In genomic region chr2:111225871-111226270, GRCh38 we compare ENCODE assay signal across 22 cellular contexts.
"Had no signal": no experiment of that assay in that cellular context is flagged by ENCODE, and none has a peak within 500 bp of the region (broad histone marks: within the 10 kb centered on the region; RNA-seq: fewer than 3 reads in every experiment).

No MANE protein-coding gene starts in this region.

- H3K36me3 ChIP-seq: stomach had no signal

- H3K27me3 ChIP-seq: hepatocyte, stomach, testis had no signal

- H3K27ac ChIP-seq: dorsolateral prefrontal cortex, hepatocyte, stomach, testis had no signal

- DNase-seq: activated CD4-positive, alpha-beta T cell treated with anti-CD3 and anti-CD28 coated beads for 36 hours; activated CD8-positive, alpha-beta memory T cell treated with anti-CD3 and anti-CD28 coated beads, Interleukin-2, amount 50 U/mL, for 48 hours; activated CD8-positive, alpha-beta T cell treated with anti-CD3 and anti-CD28 coated beads, Interleukin-2, amount 10 ng/mL, durations not matched to agents 7 days and 5 days; activated naive CD8-positive, alpha-beta T cell treated with anti-CD3 and anti-CD28 coated beads, Interleukin-2, amount 10 ng/mL, durations not matched to agents 7 days and 5 days; activated T-cell treated with anti-CD3 and anti-CD28 coated beads, Interleukin-2, amount 50 U/mL, for 72 hours; anterior cingulate cortex; dorsolateral prefrontal cortex; endodermal cell; erythroblast; islet precursor cell; nucleus accumbens; posterior cingulate gyrus; right cardiac atrium; SK-N-SH; small intestine; stimulated activated CD4-positive, alpha-beta T cell treated with anti-CD3 and anti-CD28 coated beads, Interleukin-4, amount 100 ng/mL, for 4 hours; stimulated activated CD8-positive, alpha-beta memory T cell treated with anti-CD3 and anti-CD28 coated beads, Interleukin-4, amount 100 ng/mL, for 48 hours; stomach; T-helper 1 cell; testis had no signal

- H3K4me2 ChIP-seq: hepatocyte, SK-N-SH had no signal

- FAIRE-seq: small intestine had no signal

- H3K4me3 ChIP-seq: dorsolateral prefrontal cortex, hepatocyte, stomach, testis had no signal

- ATAC-seq: activated CD4-positive, alpha-beta T cell treated with anti-CD3 and anti-CD28 coated beads for 36 hours; activated CD8-positive, alpha-beta T cell treated with anti-CD3 and anti-CD28 coated beads, Interleukin-2, amount 10 ng/mL, durations not matched to agents 7 days and 5 days; activated T-cell treated with anti-CD3 and anti-CD28 coated beads, Interleukin-2, amount 50 U/mL, for 72 hours; natural killer cell treated with Interleukin-12 subunit alpha and Interleukin-12 subunit beta and Interleukin-15 and Interleukin-18, amount 100 ng/mL, for 72 hours; right cardiac atrium had no signal

- H3K4me1 Mint-ChIP-seq: activated naive CD8-positive, alpha-beta T cell treated with anti-CD3 and anti-CD28 coated beads, Interleukin-2, amount 10 ng/mL, durations not matched to agents 7 days and 5 days had no signal

- H3K9me3 ChIP-seq: stomach, testis had no signal

- H3K79me2 ChIP-seq: hepatocyte had no signal

- H3K4me3 Mint-ChIP-seq: activated CD4-positive, alpha-beta T cell treated with anti-CD3 and anti-CD28 coated beads for 36 hours; activated CD8-positive, alpha-beta T cell treated with anti-CD3 and anti-CD28 coated beads, Interleukin-2, amount 10 ng/mL, durations not matched to agents 7 days and 5 days; activated naive CD8-positive, alpha-beta T cell treated with anti-CD3 and anti-CD28 coated beads, Interleukin-2, amount 10 ng/mL, durations not matched to agents 7 days and 5 days; activated T-cell treated with anti-CD3 and anti-CD28 coated beads, Interleukin-2, amount 50 U/mL, for 72 hours; endodermal cell; natural killer cell treated with Interleukin-12 subunit alpha and Interleukin-12 subunit beta and Interleukin-15 and Interleukin-18, amount 100 ng/mL, for 72 hours had no signal

- H2AFZ ChIP-seq: hepatocyte had no signal

- H3K9me2 ChIP-seq: SK-N-SH had no signal

- H3K4me1 ChIP-seq: stomach, testis had no signal

- H3K9ac ChIP-seq: SK-N-SH had no signal

- H3K27ac Mint-ChIP-seq: activated CD4-positive, alpha-beta T cell treated with anti-CD3 and anti-CD28 coated beads for 36 hours; activated CD8-positive, alpha-beta T cell treated with anti-CD3 and anti-CD28 coated beads, Interleukin-2, amount 10 ng/mL, durations not matched to agents 7 days and 5 days; activated naive CD8-positive, alpha-beta T cell treated with anti-CD3 and anti-CD28 coated beads, Interleukin-2, amount 10 ng/mL, durations not matched to agents 7 days and 5 days; activated T-cell treated with anti-CD3 and anti-CD28 coated beads, Interleukin-2, amount 50 U/mL, for 72 hours; endodermal cell; natural killer cell treated with Interleukin-12 subunit alpha and Interleukin-12 subunit beta and Interleukin-15 and Interleukin-18, amount 100 ng/mL, for 72 hours had no signal
